ENCODE assay signal across 1 cellular context in the genomic region with DNA sequence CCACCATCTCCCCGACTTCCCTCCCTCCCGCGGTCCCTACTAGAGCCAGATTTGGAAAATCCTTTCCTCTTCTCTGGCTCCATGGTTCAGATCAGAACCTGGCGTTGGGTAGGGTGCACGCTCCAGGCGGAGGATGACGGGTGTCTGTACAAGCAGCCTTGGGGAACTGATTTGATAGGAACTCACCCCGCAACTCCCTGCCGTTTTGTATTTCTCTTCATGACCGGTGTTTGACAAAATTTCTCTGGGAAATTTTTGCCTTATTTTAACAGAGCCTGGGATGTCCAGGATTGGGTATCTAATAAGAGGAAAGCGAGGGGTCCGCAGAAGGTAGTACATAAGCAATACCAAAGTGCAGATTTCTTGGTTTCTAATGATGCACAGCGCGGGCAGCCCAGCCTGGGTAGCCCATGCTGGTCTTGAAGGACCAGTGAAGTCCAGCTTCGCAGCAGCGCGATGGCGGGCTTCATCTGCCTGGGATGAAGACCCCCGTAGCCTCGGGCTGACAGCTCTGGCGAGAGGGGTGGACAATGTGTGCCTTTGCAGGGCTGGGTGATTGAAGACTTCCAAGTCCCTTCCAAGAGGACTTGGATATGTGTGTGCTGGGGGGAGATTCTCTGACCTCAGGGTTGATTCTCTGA.
TF ChIP-seq lines count a peak whose summit lies in the region.

No MANE protein-coding gene starts in this region.

TF ChIP-seq in H1, 55 proteins besides CTCF, POLR2A, EP300 and RAD21:
- TF ChIP-seq SRF (IDR thresholded peaks at IDR 0.05; ENCODE audit: low read depth, low read length), result no peak
- TF ChIP-seq TAF7 (optimal IDR thresholded peaks at IDR 0.05; ENCODE audit: borderline replicate concordance, low read depth, low read length), result no peak
- no peak for TF ChIP-seq SP1 (IDR thresholded peaks at IDR 0.05; ENCODE audit: low read depth, low read length)
- no peak for TF ChIP-seq CEBPB (IDR thresholded peaks at IDR 0.05; ENCODE audit: low read depth, low read length)
- no peak for TF ChIP-seq BRCA1 (IDR thresholded peaks at IDR 0.05; ENCODE audit: low read depth, low read length)
- TF ChIP-seq EGR1 (IDR thresholded peaks at IDR 0.05; ENCODE audit: borderline replicate concordance, low read depth, low read length), result no peak
- TF ChIP-seq SUZ12 (IDR thresholded peaks at IDR 0.05; ENCODE audit: low read length), result no peak
- TF ChIP-seq, protein P1, sequence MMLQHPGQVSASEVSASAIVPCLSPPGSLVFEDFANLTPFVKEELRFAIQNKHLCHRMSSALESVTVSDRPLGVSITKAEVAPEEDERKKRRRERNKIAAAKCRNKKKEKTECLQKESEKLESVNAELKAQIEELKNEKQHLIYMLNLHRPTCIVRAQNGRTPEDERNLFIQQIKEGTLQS (IDR thresholded peaks at IDR 0.05; ENCODE audit: insufficient read depth, low read depth, low read length), result no peak
- TF ChIP-seq POLR2AphosphoS5 (IDR thresholded peaks at IDR 0.05; ENCODE audit: low read depth, low read length), result no peak
- TF ChIP-seq YY1 (IDR thresholded peaks at IDR 0.05; ENCODE audit: low read depth, low read length), result no peak
- TF ChIP-seq SP2 (IDR thresholded peaks at IDR 0.05; ENCODE audit: low read length), result no peak
- TF ChIP-seq CREB1 (IDR thresholded peaks at IDR 0.05), result no peak
- no peak for TF ChIP-seq EZH2 (IDR thresholded peaks at IDR 0.05; ENCODE audit: low read depth, low read length, severe bottlenecking)
- TF ChIP-seq KDM1A (IDR thresholded peaks at IDR 0.05; ENCODE audit: borderline replicate concordance, low read length), result no peak
- TF ChIP-seq CBX8 (IDR thresholded peaks at IDR 0.05; ENCODE audit: borderline replicate concordance, low read depth, low read length), result no peak
- no peak for TF ChIP-seq SIN3A (conservative IDR thresholded peaks at IDR 0.05 in 1 of 2, IDR thresholded peaks at IDR 0.05 in 1 of 2; ENCODE audit: low read depth in 1 of 2, low read length in 2 of 2)
- TF ChIP-seq NANOG (IDR thresholded peaks at IDR 0.05; ENCODE audit: insufficient read depth, low read depth, low read length, poor library complexity, severe bottlenecking), result no peak
- no peak for TF ChIP-seq MAFK (IDR thresholded peaks at IDR 0.05; ENCODE audit: low read depth, low read length)
- TF ChIP-seq SIRT6 (IDR thresholded peaks at IDR 0.05; ENCODE audit: low read length), result no peak
- no peak for TF ChIP-seq RFX5 (IDR thresholded peaks at IDR 0.05; ENCODE audit: borderline replicate concordance, low read depth, low read length)
TF ChIP-seq in H1: peak in this region for 0.
